12 cellular contexts compared by ENCODE assay signal in genomic region chr18:76445741-76446232, GRCh38. TPM values are rescaled to one million over a fixed set of nuclear protein-coding genes. Genes with fewer than 3 reads are reported as not detected.
DNase-seq lines count a peak whose midpoint lies in the region; ATAC-seq, FAIRE-seq and TF ChIP-seq lines count a peak whose summit lies in the region.
"Had no signal": no experiment of that assay in that cellular context is flagged by ENCODE, and none has a peak within 500 bp of the region (broad histone marks: within the 10 kb centered on the region; RNA-seq: fewer than 3 reads in every experiment).

No MANE protein-coding gene starts in this region.

- intact Hi-C loops in pancreas (cut with DNase I): no loop called here

- H3K4me3 ChIP-seq in AG10803 (ENCODE audit: low read length) (peak overlapping the region; percentile 0; the same call in 1 of the 2 replicates), cardiac muscle cell (no peak overlapping the region), pancreas (no peak overlapping the region)

- H3K9me3 ChIP-seq in cardiac muscle cell (ENCODE audit: low read depth) (no peaks in the 10 kb centered on the region), pancreas (no peaks in the 10 kb centered on the region)

- TF ChIP-seq CTCF in AG10803 (conservative IDR thresholded peaks at IDR 0.05; ENCODE audit: low read length): no peak
- no peak for TF ChIP-seq CTCF in cardiac muscle cell (IDR thresholded peaks at IDR 0.05; ENCODE audit: low read depth, low read length)
- TF ChIP-seq CTCF in pancreas (IDR thresholded peaks at IDR 0.05): no peak
- no peak for TF ChIP-seq CTCF in GM20000 (IDR thresholded peaks at IDR 0.05; ENCODE audit: extremely low read depth, missing control alignments)

- WGBS in pancreas, 2 donors: 52 to 54% methylated on average over 11 of the region's 11 CpGs

- H3K36me3 ChIP-seq in cardiac muscle cell (peaks cover 12% of the 10 kb centered on the region), pancreas (peaks cover 0 to 20% (median 10%) of the 10 kb centered on the region in 3 donors)

- peaks cover 39% of the 10 kb centered on the region for H3K4me1 ChIP-seq in cardiac muscle cell (ENCODE audit: low read depth)
- H3K4me1 ChIP-seq in pancreas: peaks cover 0 to 12% (median 7%) of the 10 kb centered on the region in 3 donors

- ATAC-seq in pancreas: peak in 3 of 4 donors; percentile 7 to 17 (median 13)
- no peak for ATAC-seq in GM19023 (IDR thresholded peaks at IDR 0.05; ENCODE audit: unreplicated experiment)
- ATAC-seq: activated T-helper 17 cell treated with anti-CD3 and anti-CD28 coated beads, Interleukin-2, amount 50 U/mL, for 72 hours; right cardiac atrium had no signal

- H3K27ac ChIP-seq in cardiac muscle cell: peak overlapping the region; percentile 57
- no peak overlapping the region for H3K27ac ChIP-seq in pancreas

- no peak for FAIRE-seq in pancreas (lab: Jason Lieb, UNC)

- no peak for DNase-seq in AG10803 (ENCODE audit: low read depth)
- DNase-seq in RPMI8226: peak; percentile 10
- no peak for DNase-seq in cardiac muscle cell (ENCODE audit: low read depth in 1 of 2, low spot score in 1 of 2)
- DNase-seq in pancreas: peak in 1 of 6 donors; percentile 36
- no peak for DNase-seq in HT-29 (ENCODE audit: low spot score)
- no peak for DNase-seq in GM20000 (ENCODE audit: low spot score)
- DNase-seq in activated gamma-delta T cell treated with Interleukin-2 at 50 U/mL for 16 hours: no peak
- DNase-seq: CD4-positive, alpha-beta T cell had no signal

- no peaks in the 10 kb centered on the region for H3K27me3 ChIP-seq in cardiac muscle cell
- no peaks in the 10 kb centered on the region for H3K27me3 ChIP-seq in pancreas
- H3K27me3 ChIP-seq: dorsolateral prefrontal cortex had no signal

RNA-seq across cellular contexts. Expression of gene ZNF516, which starts 49.3 kb away (rescaled TPM):
- 44.7 and 78.6 TPM in 2 replicates for total RNA-seq in cardiac muscle cell
- 17.0 and 26.2 TPM in 2 replicates for polyA plus RNA-seq in cardiac muscle cell
- total RNA-seq in pancreas: 10 to 100 TPM; 10.3 to 21.3 (median 14.1) TPM
- 1 to 10 TPM; 5.4 to 9.3 TPM for polyA plus RNA-seq in pancreas
- total RNA-seq in HT-29 (2014; rRNA removed; shearing (Covaris generic)): 8.1 and 10.4 TPM in 2 replicates
